Comparison of ENCODE assay signal across 15 cellular contexts in the genomic region with DNA sequence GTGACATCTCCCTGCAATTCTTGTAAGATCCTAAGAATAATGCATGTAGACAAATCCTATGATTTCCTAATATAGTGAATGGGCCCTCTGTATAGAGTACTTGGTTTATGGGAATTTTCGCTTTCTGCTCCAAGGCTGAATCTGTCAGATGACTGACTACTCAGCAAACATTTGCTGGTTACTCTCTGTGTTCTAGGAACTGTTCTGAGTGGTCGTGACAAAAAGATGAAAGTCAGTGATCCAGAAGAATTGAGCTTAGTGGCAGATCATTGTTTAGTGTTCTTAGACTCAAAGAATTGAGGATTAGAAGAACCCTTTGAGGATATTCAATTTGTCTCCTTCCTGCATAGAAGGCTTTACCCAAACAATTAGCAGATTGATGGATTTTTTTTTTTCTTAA. TPM values are rescaled to one million over a fixed set of nuclear protein-coding genes. Genes with fewer than 3 reads are reported as not detected.
A peak's percentile ranks its signal among the peaks of the same experiment; 100 is the strongest.
DNase-seq lines count a peak whose midpoint lies in the region; ATAC-seq and TF ChIP-seq lines count a peak whose summit lies in the region.
"Had no signal": no experiment of that assay in that cellular context is flagged by ENCODE, and none has a peak within 500 bp of the region (broad histone marks: within the 10 kb centered on the region; RNA-seq: fewer than 3 reads in every experiment).

No MANE protein-coding gene starts in this region.

- TF ChIP-seq CTCF in dorsolateral prefrontal cortex (IDR thresholded peaks at IDR 0.05 in 54 of 56, conservative IDR thresholded peaks at IDR 0.05 in 2 of 56; ENCODE audit: low read depth in 1 of 56, partially characterized antibody in 56 of 56) = no peak

- H3K27ac Mint-ChIP-seq in activated T-cell treated with anti-CD3 and anti-CD28 coated beads, Interleukin-2, amount 50 U/mL, for 24 hours = peak overlapping the region; percentile 94
- H3K27ac Mint-ChIP-seq in activated CD4-positive, alpha-beta memory T cell treated with anti-CD3 and anti-CD28 coated beads for 36 hours = peak overlapping the region; percentile 91
- peak overlapping the region; percentile 49 for H3K27ac Mint-ChIP-seq in stimulated activated naive B cell treated with anti-CD40 and anti-IgM and Interleukin-4, amounts not matched to agents 10 μg/mL and 1 μg/mL and 100 μg/mL, for 72 hours

- H3K27me3 Mint-ChIP-seq in activated T-cell treated with anti-CD3 and anti-CD28 coated beads, Interleukin-2, amount 50 U/mL, for 24 hours = no peaks in the 10 kb centered on the region
- no peaks in the 10 kb centered on the region for H3K27me3 Mint-ChIP-seq in activated T-cell treated with anti-CD3 and anti-CD28 coated beads, Interleukin-2, amount 50 U/mL, for 4 hours (ENCODE audit: low read depth)
- H3K27me3 Mint-ChIP-seq in activated CD4-positive, alpha-beta memory T cell treated with anti-CD3 and anti-CD28 coated beads for 36 hours = peaks cover 2% of the 10 kb centered on the region
- H3K27me3 Mint-ChIP-seq in stimulated activated naive B cell treated with anti-CD40 and anti-IgM and Interleukin-4, amounts not matched to agents 10 μg/mL and 1 μg/mL and 100 μg/mL, for 72 hours = no peaks in the 10 kb centered on the region

- H3K27ac ChIP-seq in dorsolateral prefrontal cortex = peak overlapping the region in 38 of 59 donors; percentile 6 to 95 (median 38)
- H3K27ac ChIP-seq: stomach had no signal

- peak overlapping the region; percentile 50 for H3K4me3 Mint-ChIP-seq in activated T-cell treated with anti-CD3 and anti-CD28 coated beads, Interleukin-2, amount 50 U/mL, for 24 hours
- no peak overlapping the region for H3K4me3 Mint-ChIP-seq in activated T-cell treated with anti-CD3 and anti-CD28 coated beads, Interleukin-2, amount 50 U/mL, for 4 hours
- no peak overlapping the region for H3K4me3 Mint-ChIP-seq in activated CD4-positive, alpha-beta memory T cell treated with anti-CD3 and anti-CD28 coated beads for 36 hours
- no peak overlapping the region for H3K4me3 Mint-ChIP-seq in stimulated activated naive B cell treated with anti-CD40 and anti-IgM and Interleukin-4, amounts not matched to agents 10 μg/mL and 1 μg/mL and 100 μg/mL, for 72 hours

- no peak overlapping the region for H3K4me3 ChIP-seq in dorsolateral prefrontal cortex
- H3K4me3 ChIP-seq: stomach had no signal

- CTCF ChIA-PET in activated CD4-positive, alpha-beta memory T cell treated with anti-CD3 and anti-CD28 coated beads for 36 hours (lab: Charles Lee) = interaction anchor here (1.0 to 6.5 kb wide), 6 partner anchors 10 to 107 kb away, joined by 4 to 50 read pairs (median 6); partner anchors contain the start of gene XRCC5

- DNase-seq in activated T-cell treated with anti-CD3 and anti-CD28 coated beads, Interleukin-2, amount 50 U/mL, for 24 hours = no peak
- DNase-seq in activated T-cell treated with anti-CD3 and anti-CD28 coated beads, Interleukin-2, amount 50 U/mL, for 4 hours = no peak
- DNase-seq in activated CD4-positive, alpha-beta memory T cell treated with anti-CD3 and anti-CD28 coated beads for 36 hours = no peak
- no peak for DNase-seq in dorsolateral prefrontal cortex
- DNase-seq in stimulated activated naive B cell treated with anti-CD40 and anti-IgM and Interleukin-4, amounts not matched to agents 10 μg/mL and 1 μg/mL and 100 μg/mL, for 72 hours = no peak
- no peak for DNase-seq in putamen (ENCODE audit: low spot score)
- no peak for DNase-seq in HCEC 1CT
- no peak for DNase-seq in NCI-H146 treated with DMSO at 0.1 percent for 48 hours (lab: John Stamatoyannopoulos, UW; ENCODE audit: unreplicated experiment)
- DNase-seq: EL; islet precursor cell; mammary epithelial cell; NCI-H1417 treated with DMSO at 0.1 percent for 48 hours; stimulated activated CD4-positive, alpha-beta T cell treated with anti-CD3 and anti-CD28 coated beads, Interleukin-15, amount 100 ng/mL, for 24 hours; stomach had no signal

- POLR2A ChIA-PET in activated CD4-positive, alpha-beta memory T cell treated with anti-CD3 and anti-CD28 coated beads for 36 hours (lab: Charles Lee) = interaction anchor here (1.0 to 1.6 kb wide), 3 partner anchors 10 to 76 kb away, joined by 3 to 5 read pairs (median 4); partner anchors contain the start of gene XRCC5

- H3K9me3 Mint-ChIP-seq in activated T-cell treated with anti-CD3 and anti-CD28 coated beads, Interleukin-2, amount 50 U/mL, for 24 hours = no peaks in the 10 kb centered on the region
- no peaks in the 10 kb centered on the region for H3K9me3 Mint-ChIP-seq in activated T-cell treated with anti-CD3 and anti-CD28 coated beads, Interleukin-2, amount 50 U/mL, for 4 hours
- no peaks in the 10 kb centered on the region for H3K9me3 Mint-ChIP-seq in activated CD4-positive, alpha-beta memory T cell treated with anti-CD3 and anti-CD28 coated beads for 36 hours
- H3K9me3 Mint-ChIP-seq in stimulated activated naive B cell treated with anti-CD40 and anti-IgM and Interleukin-4, amounts not matched to agents 10 μg/mL and 1 μg/mL and 100 μg/mL, for 72 hours = peaks cover 0 to 2% of the 10 kb centered on the region in 2 donors

- H3K36me3 Mint-ChIP-seq in activated T-cell treated with anti-CD3 and anti-CD28 coated beads, Interleukin-2, amount 50 U/mL, for 24 hours (ENCODE audit: low read depth) = peaks cover 100% of the 10 kb centered on the region
- peaks cover 67% of the 10 kb centered on the region for H3K36me3 Mint-ChIP-seq in activated T-cell treated with anti-CD3 and anti-CD28 coated beads, Interleukin-2, amount 50 U/mL, for 4 hours (ENCODE audit: insufficient read depth)
- H3K36me3 Mint-ChIP-seq in activated CD4-positive, alpha-beta memory T cell treated with anti-CD3 and anti-CD28 coated beads for 36 hours = peaks cover 78% of the 10 kb centered on the region
- peaks cover 44 to 57% of the 10 kb centered on the region in 2 donors for H3K36me3 Mint-ChIP-seq in stimulated activated naive B cell treated with anti-CD40 and anti-IgM and Interleukin-4, amounts not matched to agents 10 μg/mL and 1 μg/mL and 100 μg/mL, for 72 hours

- intact Hi-C loops in activated CD4-positive, alpha-beta memory T cell treated with anti-CD3 and anti-CD28 coated beads for 36 hours (cut with micrococcal nuclease) = loop anchor here (10.0 kb wide), 1 partner anchor 546 kb away; no protein-coding TSS in a partner anchor
- intact Hi-C loops in dorsolateral prefrontal cortex (cut with DNase I) = loop anchor here in 1 of 2 donors (10.0 kb wide), 1 partner anchor 376 kb away; the partner anchor contains the start of gene RPL37A

- peaks cover 88% of the 10 kb centered on the region for H3K4me1 Mint-ChIP-seq in activated T-cell treated with anti-CD3 and anti-CD28 coated beads, Interleukin-2, amount 50 U/mL, for 24 hours (ENCODE audit: low read depth)
- peaks cover 77% of the 10 kb centered on the region for H3K4me1 Mint-ChIP-seq in activated T-cell treated with anti-CD3 and anti-CD28 coated beads, Interleukin-2, amount 50 U/mL, for 4 hours (ENCODE audit: low read depth)
- peaks cover 83% of the 10 kb centered on the region for H3K4me1 Mint-ChIP-seq in activated CD4-positive, alpha-beta memory T cell treated with anti-CD3 and anti-CD28 coated beads for 36 hours (ENCODE audit: low read depth)
- H3K4me1 Mint-ChIP-seq in stimulated activated naive B cell treated with anti-CD40 and anti-IgM and Interleukin-4, amounts not matched to agents 10 μg/mL and 1 μg/mL and 100 μg/mL, for 72 hours = peaks cover 28 to 51% of the 10 kb centered on the region in 2 donors

- no peaks in the 10 kb centered on the region for H3K27me3 ChIP-seq in dorsolateral prefrontal cortex
- H3K27me3 ChIP-seq: stomach had no signal

- ATAC-seq in activated T-cell treated with anti-CD3 and anti-CD28 coated beads, Interleukin-2, amount 50 U/mL, for 4 hours = no peak
- ATAC-seq in stimulated activated naive B cell treated with anti-CD40 and anti-IgM and Interleukin-4, amounts not matched to agents 10 μg/mL and 1 μg/mL and 100 μg/mL, for 72 hours (replicated peaks) = no peak
- ATAC-seq: Panc1 had no signal

RNA-seq across cellular contexts. Expression of gene XRCC5, which starts 10.0 kb away (rescaled TPM):
- 100 to 1,000 TPM; 460 to 524 (median 513) TPM for total RNA-seq in activated T-cell treated with anti-CD3 and anti-CD28 coated beads, Interleukin-2, amount 50 U/mL, for 4 hours
- 100 to 1,000 TPM; 510 to 515 TPM for total RNA-seq in activated CD4-positive, alpha-beta memory T cell treated with anti-CD3 and anti-CD28 coated beads for 36 hours
- 100 to 1,000 TPM; 119 to 262 (median 192) TPM for total RNA-seq in dorsolateral prefrontal cortex

RNA-seq across cellular contexts. Expression of gene TMEM169, which starts 37.4 kb away (rescaled TPM):
- under 1 TPM; 0.08 to 0.53 (median 0.27) TPM for total RNA-seq in activated T-cell treated with anti-CD3 and anti-CD28 coated beads, Interleukin-2, amount 50 U/mL, for 4 hours
- 1 to 10 TPM; 2.0 to 2.7 TPM for total RNA-seq in activated CD4-positive, alpha-beta memory T cell treated with anti-CD3 and anti-CD28 coated beads for 36 hours
- 10 to 100 TPM in 57 of 120 experiments, 1 to 10 TPM in 63; 3.1 to 15.6 (median 9.6) TPM for total RNA-seq in dorsolateral prefrontal cortex

RNA-seq across cellular contexts. Expression of gene PECR, which starts 37.5 kb away (rescaled TPM):
- 1 to 10 TPM; 4.7 to 6.9 (median 6.0) TPM for total RNA-seq in activated T-cell treated with anti-CD3 and anti-CD28 coated beads, Interleukin-2, amount 50 U/mL, for 4 hours
- total RNA-seq in activated CD4-positive, alpha-beta memory T cell treated with anti-CD3 and anti-CD28 coated beads for 36 hours = 10 to 100 TPM; 23.3 to 27.6 TPM
- total RNA-seq in dorsolateral prefrontal cortex = 10 to 100 TPM in 119 of 120 experiments, 1 to 10 TPM in 1; 8.9 to 25.8 (median 16.2) TPM
